In genomic region chr4:38677466-38677865, GRCh38 we compare ENCODE assay signal across 1 cellular context.
TF ChIP-seq lines count a peak whose summit lies in the region.

No MANE protein-coding gene starts in this region.

TF ChIP-seq in SK-N-SH treated with all-trans-retinoic acid at 6 μM for 48 hours, 23 proteins besides CTCF, POLR2A, EP300 and RAD21 (continued from another document):
- no peak for TF ChIP-seq ESRRG (CRISPR knock-in tag; IDR thresholded peaks at IDR 0.05)
- TF ChIP-seq CREB5 (CRISPR knock-in tag; IDR thresholded peaks at IDR 0.05; ENCODE audit: low read depth): no peak
- no peak for TF ChIP-seq OSR1 (CRISPR knock-in tag; IDR thresholded peaks at IDR 0.05)
- no peak for TF ChIP-seq PATZ1 (CRISPR knock-in tag; IDR thresholded peaks at IDR 0.05; ENCODE audit: borderline replicate concordance)
- TF ChIP-seq, protein P1, sequence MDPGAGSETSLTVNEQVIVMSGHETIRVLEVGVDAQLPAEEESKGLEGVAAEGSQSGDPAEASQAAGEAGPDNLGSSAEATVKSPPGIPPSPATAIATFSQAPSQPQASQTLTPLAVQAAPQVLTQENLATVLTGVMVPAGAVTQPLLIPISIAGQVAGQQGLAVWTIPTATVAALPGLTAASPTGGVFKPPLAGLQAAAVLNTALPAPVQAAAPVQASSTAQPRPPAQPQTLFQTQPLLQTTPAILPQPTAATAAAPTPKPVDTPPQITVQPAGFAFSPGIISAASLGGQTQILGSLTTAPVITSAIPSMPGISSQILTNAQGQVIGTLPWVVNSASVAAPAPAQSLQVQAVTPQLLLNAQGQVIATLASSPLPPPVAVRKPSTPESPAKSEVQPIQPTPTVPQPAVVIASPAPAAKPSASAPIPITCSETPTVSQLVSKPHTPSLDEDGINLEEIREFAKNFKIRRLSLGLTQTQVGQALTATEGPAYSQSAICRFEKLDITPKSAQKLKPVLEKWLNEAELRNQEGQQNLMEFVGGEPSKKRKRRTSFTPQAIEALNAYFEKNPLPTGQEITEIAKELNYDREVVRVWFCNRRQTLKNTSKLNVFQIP (CRISPR knock-in tag; IDR thresholded peaks at IDR 0.05; ENCODE audit: borderline replicate concordance, low read depth): no peak
- no peak for TF ChIP-seq BACH2 (CRISPR knock-in tag; IDR thresholded peaks at IDR 0.05; ENCODE audit: borderline replicate concordance)
